Comparison of ENCODE assay signal across 17 cellular contexts in the genomic region with DNA sequence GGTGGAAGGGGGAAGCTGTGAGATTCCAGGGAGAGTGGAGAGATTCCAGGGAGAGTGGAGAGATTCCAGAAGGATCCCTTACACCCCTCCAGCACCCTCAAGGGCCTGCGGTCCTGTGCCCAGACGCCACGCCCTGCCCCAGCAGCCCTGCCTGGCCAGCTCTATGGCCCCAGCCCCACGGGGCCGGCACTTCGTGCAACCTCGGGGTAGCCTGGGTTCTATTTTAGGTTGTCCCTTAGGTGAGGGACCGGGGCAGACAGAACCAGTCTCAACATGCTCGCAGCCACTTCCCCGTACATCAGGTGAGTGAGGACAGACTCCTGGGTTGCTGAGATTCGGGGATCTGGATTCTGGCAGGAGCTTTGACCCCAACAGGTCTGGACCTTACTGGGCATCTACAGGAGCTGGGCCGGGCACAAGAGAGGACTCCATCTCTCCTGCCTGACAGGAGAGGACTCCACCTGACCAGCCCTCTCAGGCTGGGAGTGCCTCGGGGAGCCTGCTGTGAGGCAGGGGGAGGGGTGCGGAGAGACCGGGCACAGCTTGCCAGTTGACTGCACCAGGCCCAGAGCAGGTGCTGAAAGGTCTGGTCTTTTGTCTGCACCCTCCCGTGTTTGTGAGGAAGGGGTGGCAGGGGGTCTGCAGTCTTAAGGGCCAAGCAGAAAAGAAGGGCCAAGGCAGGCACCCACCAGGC. TPM values are rescaled to one million over a fixed set of nuclear protein-coding genes. Genes with fewer than 3 reads are reported as not detected.
DNase-seq lines count a peak whose midpoint lies in the region; FAIRE-seq and TF ChIP-seq lines count a peak whose summit lies in the region.
"Had no signal": no experiment of that assay in that cellular context is flagged by ENCODE, and none has a peak within 500 bp of the region (broad histone marks: within the 10 kb centered on the region; RNA-seq: fewer than 3 reads in every experiment).

No MANE protein-coding gene starts in this region.

- peaks cover 3% of the 10 kb centered on the region for H3K4me1 Mint-ChIP-seq in T-helper 2 cell treated with Interferon-gamma antibody and Interleukin-4, amounts not matched to agents 5 μg/mL and 100 μg/mL, for 36 hours (ENCODE audit: low read depth)

- no peak overlapping the region for H3K27ac ChIP-seq in keratinocyte (ENCODE audit: control insufficient read depth, insufficient read depth, low read length)
- H3K27ac ChIP-seq: ascending aorta, ovary, thoracic aorta, WERI-Rb-1 had no signal

- dilution Hi-C loops in keratinocyte (cut with MboI; ENCODE audit: extremely low pct_ligation_motif_present, low sequenced_read_pairs), result no loop called here

- no peaks in the 10 kb centered on the region for H3K9me3 Mint-ChIP-seq in T-helper 2 cell treated with Interferon-gamma antibody and Interleukin-4, amounts not matched to agents 5 μg/mL and 100 μg/mL, for 36 hours

- no peak overlapping the region for H2AFZ ChIP-seq in keratinocyte (ENCODE audit: control insufficient read depth, low read length)

- no peaks in the 10 kb centered on the region for H4K20me1 ChIP-seq in keratinocyte (ENCODE audit: control insufficient read depth, extremely low read depth, insufficient read depth, low read length)

- peaks cover under 1% of the 10 kb centered on the region for H3K27me3 ChIP-seq in H7 (ENCODE audit: control insufficient read depth, insufficient read depth, low read length)
- no peaks in the 10 kb centered on the region for H3K27me3 ChIP-seq in NT2/D1 (ENCODE audit: insufficient read depth, insufficient read length)
- peaks cover under 1% of the 10 kb centered on the region for H3K27me3 ChIP-seq in keratinocyte (ENCODE audit: control insufficient read depth, extremely low read depth, insufficient read depth, low read length)
- H3K27me3 ChIP-seq: ascending aorta, ovary had no signal

- H3K9ac ChIP-seq in NT2/D1 (ENCODE audit: insufficient read length, low read depth) (peak overlapping the region; percentile 1), keratinocyte (ENCODE audit: control insufficient read depth, extremely low read depth, insufficient read depth, low read length) (no peak overlapping the region)

- DNase-seq in COLO668 (lab: John Stamatoyannopoulos, UW; ENCODE audit: unreplicated experiment) (peak; percentile 85), H7 (peak; percentile 80), NT2/D1 (ENCODE audit: low read depth, low spot score) (no peak), keratinocyte (ENCODE audit: low read depth, low spot score) (no peak), pons (ENCODE audit: low spot score) (no peak)
- no peak for DNase-seq in T-helper 2 cell treated with Interferon-gamma antibody and Interleukin-4, amounts not matched to agents 5 μg/mL and 100 μg/mL, for 36 hours (ENCODE audit: low spot score)
- no peak for DNase-seq in activated T-cell treated with anti-CD3 and anti-CD28 coated beads, Interleukin-2, amount 50 U/mL, for 48 hours
- DNase-seq: activated effector memory CD4-positive, alpha-beta T cell treated with Interleukin-2 at 50 U/mL for 16 hours; HCEC 1CT; kidney glomerular epithelial cell; NCI-H2171 treated with DMSO at 0.1 percent for 48 hours; stimulated activated CD4-positive, alpha-beta T cell treated with anti-CD3 and anti-CD28 coated beads, Interleukin-4, amount 100 ng/mL, for 24 hours; WERI-Rb-1 had no signal

- peaks cover 7% of the 10 kb centered on the region for H3K27me3 Mint-ChIP-seq in T-helper 2 cell treated with Interferon-gamma antibody and Interleukin-4, amounts not matched to agents 5 μg/mL and 100 μg/mL, for 36 hours (ENCODE audit: low read depth)

- peaks cover 3% of the 10 kb centered on the region for H3K36me3 Mint-ChIP-seq in T-helper 2 cell treated with Interferon-gamma antibody and Interleukin-4, amounts not matched to agents 5 μg/mL and 100 μg/mL, for 36 hours (ENCODE audit: low read depth)

- H3K36me3 ChIP-seq in H7 (replicated peaks; ENCODE audit: control insufficient read depth, insufficient read depth, low read length), result peaks cover 3% of the 10 kb centered on the region; the same call in 1 of the 2 replicates
- H3K36me3 ChIP-seq in NT2/D1 (ENCODE audit: insufficient read depth, insufficient read length, low read length), result peaks cover 39% of the 10 kb centered on the region
- peaks cover 0 to 3% of the 10 kb centered on the region in 2 experiments for H3K36me3 ChIP-seq in keratinocyte (ENCODE audit: control insufficient read depth in 2 of 2, extremely low read depth in 1 of 2, insufficient read depth in 2 of 2, low read length in 2 of 2)

- no peak for FAIRE-seq in keratinocyte (lab: Jason Lieb, UNC)

- H3K9me1 ChIP-seq in keratinocyte (ENCODE audit: control insufficient read depth, extremely low read depth, insufficient read depth, low read length), result no peaks in the 10 kb centered on the region

- H3K4me3 Mint-ChIP-seq in T-helper 2 cell treated with Interferon-gamma antibody and Interleukin-4, amounts not matched to agents 5 μg/mL and 100 μg/mL, for 36 hours, result no peak overlapping the region

- H3K79me2 ChIP-seq in keratinocyte (ENCODE audit: control insufficient read depth, insufficient read depth, low read length), result no peaks in the 10 kb centered on the region

- H3K4me3 ChIP-seq in H7 (ENCODE audit: insufficient read depth, low read depth, low read length), result no peak overlapping the region
- H3K4me3 ChIP-seq in NT2/D1 (ENCODE audit: insufficient read length, low read depth), result no peak overlapping the region
- no peak overlapping the region for H3K4me3 ChIP-seq in keratinocyte (ENCODE audit: control insufficient read depth in 2 of 3, extremely low read depth in 1 of 3, insufficient read depth in 2 of 3, low read depth in 1 of 3, low read length in 3 of 3)
- H3K4me3 ChIP-seq: ascending aorta, dorsolateral prefrontal cortex, ovary, thoracic aorta had no signal

- H3K27ac Mint-ChIP-seq in T-helper 2 cell treated with Interferon-gamma antibody and Interleukin-4, amounts not matched to agents 5 μg/mL and 100 μg/mL, for 36 hours, result no peak overlapping the region

- H3K4me1 ChIP-seq in NT2/D1 (ENCODE audit: insufficient read depth, insufficient read length) (peaks cover 24% of the 10 kb centered on the region), keratinocyte (ENCODE audit: control insufficient read depth, extremely low read depth, insufficient read depth, low read length) (peaks cover 18% of the 10 kb centered on the region)
- H3K4me1 ChIP-seq: ascending aorta had no signal

- peak overlapping the region; percentile 10 for H3K4me2 ChIP-seq in keratinocyte (ENCODE audit: control insufficient read depth, extremely low read depth, insufficient read depth, low read depth, low read length)

- TF ChIP-seq CTCF in keratinocyte (optimal IDR thresholded peaks at IDR 0.05 in 1 of 3, IDR thresholded peaks at IDR 0.05 in 1 of 3, conservative IDR thresholded peaks at IDR 0.05 in 1 of 3; ENCODE audit: extremely low read depth in 1 of 3, insufficient read depth in 2 of 3, low read length in 3 of 3), result no peak

- H3K9me3 ChIP-seq in NT2/D1 (ENCODE audit: insufficient read depth, low read length) (no peaks in the 10 kb centered on the region), keratinocyte (ENCODE audit: control insufficient read depth, low read depth, low read length) (no peaks in the 10 kb centered on the region)
- H3K9me3 ChIP-seq: ascending aorta, ovary, thoracic aorta had no signal

RNA-seq across cellular contexts. Expression of gene ADORA2A, which starts 8.5 kb away (rescaled TPM):
- 4.0 and 7.0 TPM in 2 replicates for total RNA-seq in H7 (2014; rRNA removed; shearing (Covaris generic))
- polyA plus RNA-seq in keratinocyte, result 0.09 to 0.37 TPM (median 0.20 TPM) in 3 replicates
- polyA plus RNA-seq in keratinocyte (2011; ENCODE audit: low read depth), result not detected
- polyA plus RNA-seq in keratinocyte (2011; cell fraction: cytosol; rRNA removed), result 0.09 and 0.17 TPM in 2 replicates
- polyA plus RNA-seq in keratinocyte (2011; cell fraction: nucleus; rRNA removed), result 0.84 and 1.2 TPM in 2 replicates
- polyA plus RNA-seq in keratinocyte (2012; ENCODE audit: low replicate concordance), result 0.33 and 0.47 TPM in 2 replicates
- 1.8 to 4.0 TPM (median 3.0 TPM) in 3 replicates for polyA minus RNA-seq in keratinocyte
- not detected for polyA minus RNA-seq in keratinocyte (2011; cell fraction: cytosol; rRNA and poly(A)+ RNA removed)
- 1.4 and 2.5 TPM in 2 replicates for polyA minus RNA-seq in keratinocyte (2011; cell fraction: nucleus; rRNA and poly(A)+ RNA removed)

Comparison
In these comparisons a context has a peak if more than half of its experiments do, and no peak if none do; other contexts are left out.
1. DNase-seq: peak in COLO668 (single experiment) and H7 (single experiment); none in NT2/D1 (single experiment), keratinocyte (single experiment), pons (single experiment), T-helper 2 cell treated with Interferon-gamma antibody and Interleukin-4, amounts not matched to agents 5 μg/mL and 100 μg/mL, for 36 hours (single experiment) and activated T-cell treated with anti-CD3 and anti-CD28 coated beads, Interleukin-2, amount 50 U/mL, for 48 hours (0 of 2).